In the genomic region with DNA sequence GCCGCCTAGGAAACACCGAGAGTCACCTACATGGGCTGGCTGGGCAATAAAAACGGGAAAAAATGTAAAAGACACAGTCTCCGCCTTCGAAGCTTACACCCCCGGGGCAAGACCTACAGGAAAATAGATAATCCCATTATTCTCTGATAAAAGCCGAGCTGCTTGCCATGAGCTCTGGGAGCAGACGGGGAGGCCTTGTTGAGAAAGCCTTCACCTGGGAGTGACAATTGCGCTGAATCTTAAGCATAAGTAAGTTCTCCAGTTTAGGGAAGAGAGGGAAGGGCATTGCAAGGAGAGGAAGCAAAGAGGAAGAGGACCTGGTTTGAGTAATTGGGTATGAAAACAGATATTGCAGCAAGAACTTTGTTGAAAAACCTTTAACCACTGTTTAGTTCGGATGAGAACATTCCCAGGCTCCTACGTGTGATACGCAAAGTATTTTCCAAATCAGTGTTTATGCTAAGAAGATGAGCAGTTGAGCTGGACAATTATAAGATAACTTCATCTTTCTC, we compare ENCODE assay signal across 7 cellular contexts. TPM values are rescaled to one million over a fixed set of nuclear protein-coding genes. Genes with fewer than 3 reads are reported as not detected.
A peak's percentile ranks its signal among the peaks of the same experiment; 100 is the strongest.
DNase-seq lines count a peak whose midpoint lies in the region; ATAC-seq, FAIRE-seq and TF ChIP-seq lines count a peak whose summit lies in the region.

No MANE protein-coding gene starts in this region.

- no peak for ATAC-seq in effector memory CD8-positive, alpha-beta T cell (replicated peaks)
- ATAC-seq in HG02884 (IDR thresholded peaks at IDR 0.05; ENCODE audit: unreplicated experiment) (no peak), GM21576 (IDR thresholded peaks at IDR 0.05; ENCODE audit: unreplicated experiment) (no peak)

- DNase-seq in NCI-H82 treated with DMSO at 0.1 percent for 48 hours (lab: John Stamatoyannopoulos, UW; ENCODE audit: unreplicated experiment) (peak; percentile 70), osteocyte (ENCODE audit: extremely low spot score, unreplicated experiment) (no peak), frontal cortex (ENCODE audit: low spot score in 2 of 2) (no peak)
- no peak for DNase-seq in effector memory CD8-positive, alpha-beta T cell

- FAIRE-seq in frontal cortex (lab: Jason Lieb, UNC) = no peak

- peak overlapping the region; percentile 66 for H3K4me3 ChIP-seq in GM12875 (ENCODE audit: low read depth, low read length)

- peaks cover under 1 to 2% of the 10 kb centered on the region in 2 donors for H3K27me3 Mint-ChIP-seq in effector memory CD8-positive, alpha-beta T cell
- H3K27me3 Mint-ChIP-seq in osteocyte (ENCODE audit: unreplicated experiment) = peaks cover 11% of the 10 kb centered on the region

- H3K4me1 Mint-ChIP-seq in effector memory CD8-positive, alpha-beta T cell (ENCODE audit: low read depth in 2 of 2) = peaks cover 20 to 39% of the 10 kb centered on the region in 2 donors
- H3K4me1 Mint-ChIP-seq in osteocyte (ENCODE audit: unreplicated experiment) = peaks cover 29% of the 10 kb centered on the region

- no peaks in the 10 kb centered on the region for H3K9me3 Mint-ChIP-seq in effector memory CD8-positive, alpha-beta T cell
- no peaks in the 10 kb centered on the region for H3K9me3 Mint-ChIP-seq in osteocyte (ENCODE audit: unreplicated experiment)

- peaks cover 17% of the 10 kb centered on the region for H3K36me3 Mint-ChIP-seq in effector memory CD8-positive, alpha-beta T cell (ENCODE audit: insufficient read depth)
- peaks cover 3% of the 10 kb centered on the region for H3K36me3 Mint-ChIP-seq in osteocyte (ENCODE audit: unreplicated experiment)

- peak overlapping the region; percentile 100 for H3K4me3 Mint-ChIP-seq in effector memory CD8-positive, alpha-beta T cell
- peak overlapping the region; percentile 99 for H3K4me3 Mint-ChIP-seq in osteocyte (ENCODE audit: unreplicated experiment)

- H3K27ac Mint-ChIP-seq in effector memory CD8-positive, alpha-beta T cell = peak overlapping the region; percentile 99 to 100
- H3K27ac Mint-ChIP-seq in osteocyte (ENCODE audit: unreplicated experiment) = peak overlapping the region; percentile 99

- TF ChIP-seq CTCF in GM12875 (IDR thresholded peaks at IDR 0.05; ENCODE audit: borderline replicate concordance, insufficient read depth, low read depth, low read length) (no peak), osteocyte (IDR thresholded peaks at IDR 0.05) (no peak)

RNA-seq across cellular contexts. Expression of a gene that starts 0.8 kb away (rescaled TPM):
- 29.1 and 29.4 TPM in 2 replicates for total RNA-seq in osteocyte
- 271 TPM for total RNA-seq in frontal cortex

RNA-seq across cellular contexts. Expression of a gene that starts 32.0 kb away (rescaled TPM):
- total RNA-seq in osteocyte (not detected in 2 replicates), frontal cortex (not detected)
